ENCODE assay signal across 29 cellular contexts in the genomic region with DNA sequence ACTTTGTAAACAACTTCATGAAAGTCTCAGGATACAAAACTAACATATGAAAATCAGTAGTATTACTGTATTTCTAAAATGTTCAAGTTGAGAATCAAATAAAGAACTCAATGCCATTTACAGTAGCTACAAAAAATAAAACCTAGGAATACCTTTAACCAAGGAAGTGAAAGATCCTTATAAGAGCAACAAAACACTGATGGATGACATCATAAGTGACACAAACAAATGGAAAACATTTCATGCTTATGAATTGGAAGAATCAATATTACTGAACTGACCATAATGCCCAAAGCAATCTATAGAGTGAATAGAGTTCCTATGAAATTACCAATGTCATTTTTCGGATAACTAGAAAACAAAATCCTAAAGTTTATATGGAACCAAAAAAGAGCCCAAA.
DNase-seq lines count a peak whose midpoint lies in the region; ATAC-seq, FAIRE-seq and TF ChIP-seq lines count a peak whose summit lies in the region.
"Had no signal": no experiment of that assay in that cellular context is flagged by ENCODE, and none has a peak within 500 bp of the region (broad histone marks: within the 10 kb centered on the region; RNA-seq: fewer than 3 reads in every experiment).

No MANE protein-coding gene starts in this region.

- H3K27me3 ChIP-seq in HepG2 (ENCODE audit: control insufficient read depth in 1 of 2, insufficient read depth in 2 of 2, low read length in 2 of 2) (no peaks in the 10 kb centered on the region), right lobe of liver (no peaks in the 10 kb centered on the region)
- H3K27me3 ChIP-seq: BE2C; BLaER1; BLaER1 treated with 17β-estradiol and CSF1 and Interleukin-3, amounts not matched to agents 10 nM and 100 nM had no signal

- ATAC-seq in HepG2 (no peak), right lobe of liver (no peak)
- ATAC-seq: A549; CD8-positive, alpha-beta T cell had no signal

- H3K79me2 ChIP-seq in HepG2 (ENCODE audit: insufficient read depth, low read length): no peaks in the 10 kb centered on the region

- H3K36me3 ChIP-seq in HepG2 (replicated peaks in 1 of 2; ENCODE audit: control insufficient read depth in 1 of 2, insufficient read depth in 2 of 2, low read length in 2 of 2) (no peaks in the 10 kb centered on the region), right lobe of liver (no peaks in the 10 kb centered on the region)
- H3K36me3 ChIP-seq: BE2C; BLaER1; BLaER1 treated with 17β-estradiol and CSF1 and Interleukin-3, amounts not matched to agents 10 nM and 100 nM had no signal

- H4K20me1 ChIP-seq in HepG2 (ENCODE audit: insufficient read depth, low read length): no peaks in the 10 kb centered on the region
- H4K20me1 ChIP-seq: BLaER1; BLaER1 treated with 17β-estradiol and CSF1 and Interleukin-3, amounts not matched to agents 10 nM and 100 nM had no signal

- H3K9ac ChIP-seq in HepG2 (ENCODE audit: insufficient read depth, low read depth, low read length): no peak overlapping the region
- H3K9ac ChIP-seq: BLaER1; BLaER1 treated with 17β-estradiol and CSF1 and Interleukin-3, amounts not matched to agents 10 nM and 100 nM had no signal

- POLR2A ChIA-PET in HepG2 (lab: Yijun Ruan, JAX): no interaction called here

- FAIRE-seq in HepG2 (lab: Jason Lieb, UNC): no peak
- FAIRE-seq: A204.1, A549, D721Med had no signal

- H3K9me3 ChIP-seq in HepG2 (ENCODE audit: low read length) (peaks cover 89% of the 10 kb centered on the region), right lobe of liver (no peaks in the 10 kb centered on the region)
- H3K9me3 ChIP-seq: BE2C had no signal

- no peak overlapping the region for H2AFZ ChIP-seq in HepG2 (ENCODE audit: low read length)

- no peak overlapping the region for H3K27ac ChIP-seq in HepG2 (ENCODE audit: extremely low read length, insufficient read depth, low read length)
- H3K27ac ChIP-seq in right lobe of liver: no peak overlapping the region
- H3K27ac ChIP-seq: 22Rv1; A549; BLaER1; BLaER1 treated with 17β-estradiol and CSF1 and Interleukin-3, amounts not matched to agents 10 nM and 100 nM; C4-2B had no signal

- CTCF ChIA-PET in HepG2 (lab: Yijun Ruan, JAX; ENCODE audit: low intra/inter-chr PET ratio, low total read pairs): no interaction called here

- BruUV-seq in HepG2 (replicated peaks; lab: Mats Ljungman, UMichigan): no TSS peak

- no peak for TF ChIP-seq RAD21 in HepG2 (CRISPR knock-in tag; IDR thresholded peaks at IDR 0.05)

- TF ChIP-seq EP300 in HepG2 (IDR thresholded peaks at IDR 0.05; ENCODE audit: low read depth in 2 of 2, low read length in 2 of 2): no peak
- TF ChIP-seq EP300 in HepG2 (CRISPR knock-in tag; IDR thresholded peaks at IDR 0.05; ENCODE audit: borderline replicate concordance): no peak

- H3K4me3 ChIP-seq in HepG2 (replicated peaks in 1 of 3; ENCODE audit: insufficient read depth in 1 of 3, low read depth in 2 of 3, low read length in 3 of 3): no peak overlapping the region
- no peak overlapping the region for H3K4me3 ChIP-seq in right lobe of liver
- H3K4me3 ChIP-seq: A549; BLaER1; BLaER1 treated with 17β-estradiol and CSF1 and Interleukin-3, amounts not matched to agents 10 nM and 100 nM had no signal

- WGBS in HepG2 (ENCODE audit: low lambda C conversion rate): 2% methylated on average over 1 of the region's 1 CpG
- WGBS in right lobe of liver (ENCODE audit: insufficient coverage, low coverage, low lambda C conversion rate, missing lambda C conversion rate): 91% methylated on average over 1 of the region's 1 CpG

- no peaks in the 10 kb centered on the region for H3K4me1 ChIP-seq in HepG2 (ENCODE audit: insufficient read depth, low read length)
- H3K4me1 ChIP-seq in right lobe of liver: no peaks in the 10 kb centered on the region
- H3K4me1 ChIP-seq: A549; BE2C; BLaER1; BLaER1 treated with 17β-estradiol and CSF1 and Interleukin-3, amounts not matched to agents 10 nM and 100 nM; Caco-2 had no signal

- in situ Hi-C loops in HepG2 (cut with HindIII; ENCODE audit: extremely low pct_ligation_motif_present, low pct_unique_long_range_greater_than_20kb): no loop called here

- no peak for TF ChIP-seq POLR2A in HepG2 (IDR thresholded peaks at IDR 0.05; ENCODE audit: insufficient read depth in 1 of 2, low read depth in 2 of 2, low read length in 2 of 2)
- TF ChIP-seq POLR2A in right lobe of liver (IDR thresholded peaks at IDR 0.05): no peak

- intact Hi-C loops in HepG2 (cut with micrococcal nuclease; ENCODE audit: unreplicated experiment): no loop called here
- intact Hi-C loops in right lobe of liver (cut with DNase I): no loop called here

- TF ChIP-seq CTCF in HepG2 (CRISPR knock-in tag; IDR thresholded peaks at IDR 0.05): no peak
- no peak for TF ChIP-seq CTCF in right lobe of liver (IDR thresholded peaks at IDR 0.05)

- H3K4me2 ChIP-seq in HepG2 (ENCODE audit: low read depth, low read length): no peak overlapping the region
- H3K4me2 ChIP-seq: A549; BLaER1; BLaER1 treated with 17β-estradiol and CSF1 and Interleukin-3, amounts not matched to agents 10 nM and 100 nM had no signal

- DNase-seq in HepG2 (ENCODE audit: low spot score): no peak
- DNase-seq in right lobe of liver: no peak
- DNase-seq: 8988T; ACHN; AML-193; BE2C; C1 segment of cervical spinal cord; Caco-2; Calu3; CD4-positive, alpha-beta memory T cell; CD4-positive, alpha-beta T cell; CD4-positive, CD25-positive, alpha-beta regulatory T cell; CD8-positive, alpha-beta memory T cell; CD8-positive, alpha-beta T cell; COR-L47; DMS 273 treated with DMSO at 0.1 percent for 48 hours; DMS153; DMS53; DMS79; DMS79 treated with DMSO at 0.1 percent for 48 hours; DND-41; EL had no signal

TF ChIP-seq in HepG2, 621 proteins besides CTCF, POLR2A, EP300 and RAD21 (continues in another document):
- TF ChIP-seq, protein P1, sequence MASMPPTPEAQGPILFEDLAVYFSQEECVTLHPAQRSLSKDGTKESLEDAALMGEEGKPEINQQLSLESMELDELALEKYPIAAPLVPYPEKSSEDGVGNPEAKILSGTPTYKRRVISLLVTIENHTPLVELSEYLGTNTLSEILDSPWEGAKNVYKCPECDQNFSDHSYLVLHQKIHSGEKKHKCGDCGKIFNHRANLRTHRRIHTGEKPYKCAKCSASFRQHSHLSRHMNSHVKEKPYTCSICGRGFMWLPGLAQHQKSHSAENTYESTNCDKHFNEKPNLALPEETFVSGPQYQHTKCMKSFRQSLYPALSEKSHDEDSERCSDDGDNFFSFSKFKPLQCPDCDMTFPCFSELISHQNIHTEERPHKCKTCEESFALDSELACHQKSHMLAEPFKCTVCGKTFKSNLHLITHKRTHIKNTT (CRISPR knock-in tag; IDR thresholded peaks at IDR 0.05): no peak
- TF ChIP-seq SCMH1 (CRISPR knock-in tag; IDR thresholded peaks at IDR 0.05; ENCODE audit: borderline replicate concordance) (no peak), ZNF841 (CRISPR knock-in tag; IDR thresholded peaks at IDR 0.05; ENCODE audit: borderline replicate concordance) (no peak), ATF7 (IDR thresholded peaks at IDR 0.05) (peak; percentile 89), ATF7 (CRISPR knock-in tag; IDR thresholded peaks at IDR 0.05) (no peak)
- TF ChIP-seq, protein P2, sequence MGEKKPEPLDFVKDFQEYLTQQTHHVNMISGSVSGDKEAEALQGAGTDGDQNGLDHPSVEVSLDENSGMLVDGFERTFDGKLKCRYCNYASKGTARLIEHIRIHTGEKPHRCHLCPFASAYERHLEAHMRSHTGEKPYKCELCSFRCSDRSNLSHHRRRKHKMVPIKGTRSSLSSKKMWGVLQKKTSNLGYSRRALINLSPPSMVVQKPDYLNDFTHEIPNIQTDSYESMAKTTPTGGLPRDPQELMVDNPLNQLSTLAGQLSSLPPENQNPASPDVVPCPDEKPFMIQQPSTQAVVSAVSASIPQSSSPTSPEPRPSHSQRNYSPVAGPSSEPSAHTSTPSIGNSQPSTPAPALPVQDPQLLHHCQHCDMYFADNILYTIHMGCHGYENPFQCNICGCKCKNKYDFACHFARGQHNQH (CRISPR knock-in tag; IDR thresholded peaks at IDR 0.05): no peak
- TF ChIP-seq, protein P3, sequence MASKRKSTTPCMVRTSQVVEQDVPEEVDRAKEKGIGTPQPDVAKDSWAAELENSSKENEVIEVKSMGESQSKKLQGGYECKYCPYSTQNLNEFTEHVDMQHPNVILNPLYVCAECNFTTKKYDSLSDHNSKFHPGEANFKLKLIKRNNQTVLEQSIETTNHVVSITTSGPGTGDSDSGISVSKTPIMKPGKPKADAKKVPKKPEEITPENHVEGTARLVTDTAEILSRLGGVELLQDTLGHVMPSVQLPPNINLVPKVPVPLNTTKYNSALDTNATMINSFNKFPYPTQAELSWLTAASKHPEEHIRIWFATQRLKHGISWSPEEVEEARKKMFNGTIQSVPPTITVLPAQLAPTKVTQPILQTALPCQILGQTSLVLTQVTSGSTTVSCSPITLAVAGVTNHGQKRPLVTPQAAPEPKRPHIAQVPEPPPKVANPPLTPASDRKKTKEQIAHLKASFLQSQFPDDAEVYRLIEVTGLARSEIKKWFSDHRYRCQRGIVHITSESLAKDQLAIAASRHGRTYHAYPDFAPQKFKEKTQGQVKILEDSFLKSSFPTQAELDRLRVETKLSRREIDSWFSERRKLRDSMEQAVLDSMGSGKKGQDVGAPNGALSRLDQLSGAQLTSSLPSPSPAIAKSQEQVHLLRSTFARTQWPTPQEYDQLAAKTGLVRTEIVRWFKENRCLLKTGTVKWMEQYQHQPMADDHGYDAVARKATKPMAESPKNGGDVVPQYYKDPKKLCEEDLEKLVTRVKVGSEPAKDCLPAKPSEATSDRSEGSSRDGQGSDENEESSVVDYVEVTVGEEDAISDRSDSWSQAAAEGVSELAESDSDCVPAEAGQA (IDR thresholded peaks at IDR 0.05; ENCODE audit: low read depth): no peak
- TF ChIP-seq, protein P3 (CRISPR knock-in tag; IDR thresholded peaks at IDR 0.05; ENCODE audit: borderline replicate concordance): no peak
